ENCODE assay signal across 19 cellular contexts in the genomic region with DNA sequence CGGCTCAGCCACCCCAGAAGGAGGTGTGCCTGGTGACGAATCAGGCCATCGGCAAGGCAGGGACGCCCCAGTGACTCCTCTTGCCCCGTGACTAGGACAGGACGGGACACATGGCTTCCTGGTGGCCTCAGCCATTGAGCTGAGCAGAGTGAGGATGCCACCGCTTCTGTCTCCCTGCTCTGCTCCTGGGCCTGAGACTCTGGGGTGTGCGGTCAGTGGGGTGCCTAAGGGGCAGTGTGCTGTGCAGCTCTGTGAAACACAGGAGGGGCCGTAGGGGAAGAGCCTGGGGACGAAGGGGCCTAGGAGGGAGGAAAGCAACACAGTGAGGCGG. TPM values are rescaled to one million over a fixed set of nuclear protein-coding genes. Genes with fewer than 3 reads are reported as not detected.
A peak's percentile ranks its signal among the peaks of the same experiment; 100 is the strongest.
DNase-seq lines count a peak whose midpoint lies in the region; ATAC-seq and TF ChIP-seq lines count a peak whose summit lies in the region.
"Had no signal": no experiment of that assay in that cellular context is flagged by ENCODE, and none has a peak within 500 bp of the region (broad histone marks: within the 10 kb centered on the region; RNA-seq: fewer than 3 reads in every experiment).

No MANE protein-coding gene starts in this region.

- DNase-seq in GM23338 (ENCODE audit: low spot score) (no peak), osteocyte (ENCODE audit: extremely low spot score, unreplicated experiment) (no peak), suprapubic skin (ENCODE audit: low spot score in 2 of 2) (no peak), NCI-H1436 (lab: John Stamatoyannopoulos, UW) (no peak), upper lobe of right lung (no peak)
- no peak for DNase-seq in natural killer cell treated with Interleukin-12 subunit alpha and Interleukin-12 subunit beta and Interleukin-15 and Interleukin-18, amount 100 ng/mL, for 72 hours (ENCODE audit: low spot score)
- DNase-seq: ACHN; CD8-positive, alpha-beta T cell; DMS79 treated with DMSO at 0.1 percent for 48 hours; NCI-H1417 treated with DMSO at 0.1 percent for 48 hours; NCI-H2029; NCI-H2171; NCI-H446 treated with DMSO at 0.1 percent for 48 hours; NCI-H774; PC-3 had no signal

- TF ChIP-seq CTCF in GM23338 (conservative IDR thresholded peaks at IDR 0.05; ENCODE audit: low read depth in 2 of 2): no peak
- TF ChIP-seq CTCF in brain (conservative IDR thresholded peaks at IDR 0.05): no peak
- no peak for TF ChIP-seq CTCF in osteocyte (IDR thresholded peaks at IDR 0.05)
- TF ChIP-seq CTCF in suprapubic skin (IDR thresholded peaks at IDR 0.05): no peak
- no peak for TF ChIP-seq CTCF in upper lobe of right lung (IDR thresholded peaks at IDR 0.05)

- TF ChIP-seq EP300 in suprapubic skin (IDR thresholded peaks at IDR 0.05): no peak

- H3K9me3 Mint-ChIP-seq in GM23338: no peaks in the 10 kb centered on the region
- H3K9me3 Mint-ChIP-seq in brain: peaks cover 0 to 3% (median 0%) of the 10 kb centered on the region in 5 experiments
- H3K9me3 Mint-ChIP-seq in osteocyte (ENCODE audit: unreplicated experiment): no peaks in the 10 kb centered on the region
- H3K9me3 Mint-ChIP-seq in natural killer cell treated with Interleukin-12 subunit alpha and Interleukin-12 subunit beta and Interleukin-15 and Interleukin-18, amount 100 ng/mL, for 72 hours: no peaks in the 10 kb centered on the region
- H3K9me3 Mint-ChIP-seq: CD8-positive, alpha-beta T cell had no signal

- TF ChIP-seq POLR2A in suprapubic skin (IDR thresholded peaks at IDR 0.05): no peak

- H3K9me3 ChIP-seq in suprapubic skin: no peaks in the 10 kb centered on the region
- no peaks in the 10 kb centered on the region for H3K9me3 ChIP-seq in upper lobe of right lung
- H3K9me3 ChIP-seq: SJSA1 had no signal

- H3K36me3 ChIP-seq in GM23338 (ENCODE audit: insufficient read depth) (no peaks in the 10 kb centered on the region), suprapubic skin (peaks cover 20% of the 10 kb centered on the region), upper lobe of right lung (no peaks in the 10 kb centered on the region)
- H3K36me3 ChIP-seq: SJSA1 had no signal

- H3K4me3 ChIP-seq in GM23338: no peak overlapping the region
- no peak overlapping the region for H3K4me3 ChIP-seq in suprapubic skin
- H3K4me3 ChIP-seq in upper lobe of right lung: no peak overlapping the region
- H3K4me3 ChIP-seq: K562, SJSA1 had no signal

- H3K27ac Mint-ChIP-seq in GM23338 (0 out of 2 replicates have a peak overlapping the region, but pooled peaks have one; percentile 51), brain (peak overlapping the region in 4 of 5 experiments; percentile 4 to 60 (median 46)), osteocyte (ENCODE audit: unreplicated experiment) (peak overlapping the region; percentile 20)
- no peak overlapping the region for H3K27ac Mint-ChIP-seq in natural killer cell treated with Interleukin-12 subunit alpha and Interleukin-12 subunit beta and Interleukin-15 and Interleukin-18, amount 100 ng/mL, for 72 hours
- H3K27ac Mint-ChIP-seq: CD8-positive, alpha-beta T cell had no signal

- ATAC-seq in GM23338 (no peak), upper lobe of right lung (no peak)
- no peak for ATAC-seq in natural killer cell treated with Interleukin-12 subunit alpha and Interleukin-12 subunit beta and Interleukin-15 and Interleukin-18, amount 100 ng/mL, for 72 hours
- ATAC-seq: CD8-positive, alpha-beta T cell; K562; PC-3 had no signal

- H3K27me3 Mint-ChIP-seq in GM23338 (ENCODE audit: insufficient read depth, low read depth, poor library complexity): peaks cover 8% of the 10 kb centered on the region
- no peaks in the 10 kb centered on the region for H3K27me3 Mint-ChIP-seq in brain
- no peaks in the 10 kb centered on the region for H3K27me3 Mint-ChIP-seq in osteocyte (ENCODE audit: unreplicated experiment)
- peaks cover 24 to 26% of the 10 kb centered on the region in 2 donors for H3K27me3 Mint-ChIP-seq in natural killer cell treated with Interleukin-12 subunit alpha and Interleukin-12 subunit beta and Interleukin-15 and Interleukin-18, amount 100 ng/mL, for 72 hours

- no peaks in the 10 kb centered on the region for H3K79me2 ChIP-seq in GM23338 (replicated peaks; ENCODE audit: insufficient read depth)

- H4K20me1 ChIP-seq in GM23338 (replicated peaks; ENCODE audit: insufficient read depth): no peaks in the 10 kb centered on the region; the same call in 1 of the 2 replicates

- no peaks in the 10 kb centered on the region for H3K9me2 ChIP-seq in GM23338 (ENCODE audit: insufficient read depth)

- no peaks in the 10 kb centered on the region for H3F3A ChIP-seq in GM23338 (replicated peaks; ENCODE audit: low read depth)

- intact Hi-C loops in upper lobe of right lung (cut with DNase I): no loop called here

- H3K27me3 ChIP-seq in GM23338 (ENCODE audit: insufficient read depth) (no peaks in the 10 kb centered on the region), suprapubic skin (no peaks in the 10 kb centered on the region), upper lobe of right lung (no peaks in the 10 kb centered on the region)

- H2AFZ ChIP-seq in GM23338: no peak overlapping the region

- no peak overlapping the region for H3K4me2 ChIP-seq in GM23338

- WGBS in suprapubic skin: 86% methylated on average over 9 of the region's 11 CpGs

- H3K36me3 Mint-ChIP-seq in GM23338 (ENCODE audit: low read depth) (no peaks in the 10 kb centered on the region), brain (peaks cover 9% of the 10 kb centered on the region), osteocyte (ENCODE audit: unreplicated experiment) (peaks cover 38% of the 10 kb centered on the region)
- no peaks in the 10 kb centered on the region for H3K36me3 Mint-ChIP-seq in natural killer cell treated with Interleukin-12 subunit alpha and Interleukin-12 subunit beta and Interleukin-15 and Interleukin-18, amount 100 ng/mL, for 72 hours
- H3K36me3 Mint-ChIP-seq: CD8-positive, alpha-beta T cell had no signal

- H3K4me3 Mint-ChIP-seq in GM23338 (no peak overlapping the region), brain (no peak overlapping the region), osteocyte (ENCODE audit: unreplicated experiment) (no peak overlapping the region)
- H3K4me3 Mint-ChIP-seq in natural killer cell treated with Interleukin-12 subunit alpha and Interleukin-12 subunit beta and Interleukin-15 and Interleukin-18, amount 100 ng/mL, for 72 hours: no peak overlapping the region
- H3K4me3 Mint-ChIP-seq: CD8-positive, alpha-beta T cell had no signal

- H3K27ac ChIP-seq in GM23338 (ENCODE audit: low read depth): no peak overlapping the region
- H3K27ac ChIP-seq in suprapubic skin: peak overlapping the region; percentile 20
- H3K27ac ChIP-seq in upper lobe of right lung: no peak overlapping the region
- H3K27ac ChIP-seq: RWPE1, SJSA1 had no signal

- H3K4me1 Mint-ChIP-seq in GM23338 (peaks cover 5% of the 10 kb centered on the region), brain (peaks cover 10% of the 10 kb centered on the region), osteocyte (ENCODE audit: unreplicated experiment) (peaks cover 4% of the 10 kb centered on the region)
- no peaks in the 10 kb centered on the region for H3K4me1 Mint-ChIP-seq in natural killer cell treated with Interleukin-12 subunit alpha and Interleukin-12 subunit beta and Interleukin-15 and Interleukin-18, amount 100 ng/mL, for 72 hours (ENCODE audit: low read depth in 2 of 2)

- H3K4me1 ChIP-seq in GM23338 (ENCODE audit: insufficient read depth) (peaks cover 4% of the 10 kb centered on the region), suprapubic skin (peaks cover 5% of the 10 kb centered on the region), upper lobe of right lung (no peaks in the 10 kb centered on the region)
- H3K4me1 ChIP-seq: SJSA1 had no signal

TF ChIP-seq in GM23338, 12 proteins besides CTCF, POLR2A, EP300 and RAD21 (continues in another document):
- TF ChIP-seq POLR2AphosphoS5 (IDR thresholded peaks at IDR 0.05; ENCODE audit: low read depth) (no peak), JUNB (IDR thresholded peaks at IDR 0.05; ENCODE audit: unreplicated experiment) (no peak)
- TF ChIP-seq, protein P1, sequence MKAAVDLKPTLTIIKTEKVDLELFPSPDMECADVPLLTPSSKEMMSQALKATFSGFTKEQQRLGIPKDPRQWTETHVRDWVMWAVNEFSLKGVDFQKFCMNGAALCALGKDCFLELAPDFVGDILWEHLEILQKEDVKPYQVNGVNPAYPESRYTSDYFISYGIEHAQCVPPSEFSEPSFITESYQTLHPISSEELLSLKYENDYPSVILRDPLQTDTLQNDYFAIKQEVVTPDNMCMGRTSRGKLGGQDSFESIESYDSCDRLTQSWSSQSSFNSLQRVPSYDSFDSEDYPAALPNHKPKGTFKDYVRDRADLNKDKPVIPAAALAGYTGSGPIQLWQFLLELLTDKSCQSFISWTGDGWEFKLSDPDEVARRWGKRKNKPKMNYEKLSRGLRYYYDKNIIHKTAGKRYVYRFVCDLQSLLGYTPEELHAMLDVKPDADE (IDR thresholded peaks at IDR 0.05): no peak

RNA-seq across cellular contexts. Expression of a gene that starts 24.3 kb away (rescaled TPM):
- 0.74 and 2.5 TPM in 2 replicates for total RNA-seq in GM23338 (2014; rRNA removed; shearing (Covaris generic))
- polyA plus RNA-seq in GM23338 (2016; fragmentation: Nextera tagmentation; extraction: Ambion mirVana) (0.43 and 0.70 TPM in 2 replicates), brain (ENCODE audit: insufficient read depth, low read depth, low replicate concordance) (769 TPM)
- total RNA-seq in osteocyte (1,145 and 1,383 TPM in 2 replicates), suprapubic skin (100 to 1,000 TPM in 3 of 4 donors, 10 to 100 TPM in 1; 79.1 to 424 (median 163) TPM), upper lobe of right lung (169 TPM)
- under 1 TPM in 1 of 2 donors, not detected in 1; 0.08 TPM for total RNA-seq in natural killer cell treated with Interleukin-12 subunit alpha and Interleukin-12 subunit beta and Interleukin-15 and Interleukin-18, amount 100 ng/mL, for 72 hours
- total RNA-seq: CD8-positive, alpha-beta T cell had no signal

RNA-seq across cellular contexts. Expression of a gene that starts 37.8 kb away (rescaled TPM):
- total RNA-seq in GM23338 (2014; rRNA removed; shearing (Covaris generic)): 309 and 364 TPM in 2 replicates
- 177 and 235 TPM in 2 replicates for polyA plus RNA-seq in GM23338 (2016; fragmentation: Nextera tagmentation; extraction: Ambion mirVana)
- polyA plus RNA-seq in brain (ENCODE audit: insufficient read depth, low read depth, low replicate concordance): 233 TPM
- 2,796 and 2,855 TPM in 2 replicates for total RNA-seq in osteocyte
- total RNA-seq in suprapubic skin: 10 to 100 TPM in 3 of 4 donors, 1 to 10 TPM in 1; 7.5 to 28.3 (median 18.7) TPM
- under 1 TPM in 1 of 2 donors, not detected in 1; 0.81 TPM for total RNA-seq in natural killer cell treated with Interleukin-12 subunit alpha and Interleukin-12 subunit beta and Interleukin-15 and Interleukin-18, amount 100 ng/mL, for 72 hours
- total RNA-seq in upper lobe of right lung: 46.1 TPM
- polyA plus RNA-seq: K562 had no signal

Comparison
In these comparisons a context has a peak if more than half of its experiments do, and no peak if none do; other contexts are left out.
1. H3K27ac Mint-ChIP-seq: peak in GM23338 (single experiment), brain (4 of 5) and osteocyte (single experiment); none in natural killer cell treated with Interleukin-12 subunit alpha and Interleukin-12 subunit beta and Interleukin-15 and Interleukin-18, amount 100 ng/mL, for 72 hours (0 of 2).
2. RNA of a gene that starts 24.3 kb away (total RNA-seq): 1,145 to 1,383 TPM in osteocyte, 79.1 to 424 TPM in suprapubic skin and 169 TPM in upper lobe of right lung (single experiment); 0.74 to 2.5 TPM in GM23338 and 0.08 TPM in natural killer cell treated with Interleukin-12 subunit alpha and Interleukin-12 subunit beta and Interleukin-15 and Interleukin-18, amount 100 ng/mL, for 72 hours; every median in the first group is over 10 times any median in the second.
3. RNA of a gene that starts 37.8 kb away (total RNA-seq): 2,796 to 2,855 TPM in osteocyte, 309 to 364 TPM in GM23338, 46.1 TPM in upper lobe of right lung (single experiment) and 7.5 to 28.3 TPM in suprapubic skin; 0.81 TPM in natural killer cell treated with Interleukin-12 subunit alpha and Interleukin-12 subunit beta and Interleukin-15 and Interleukin-18, amount 100 ng/mL, for 72 hours; every median in the first group is over 4 times any median in the second.